In genomic region chr16:86195863-86196630, GRCh38 we compare ENCODE assay signal across 15 cellular contexts.
DNase-seq lines count a peak whose midpoint lies in the region; ATAC-seq, FAIRE-seq and TF ChIP-seq lines count a peak whose summit lies in the region.
"Had no signal": no experiment of that assay in that cellular context is flagged by ENCODE, and none has a peak within 500 bp of the region (broad histone marks: within the 10 kb centered on the region; RNA-seq: fewer than 3 reads in every experiment).

No MANE protein-coding gene starts in this region.

- H3K79me2 ChIP-seq in smooth muscle cell (ENCODE audit: low read depth): no peaks in the 10 kb centered on the region

- WGBS in esophagus muscularis mucosa: 49% methylated on average over 22 of the region's 22 CpGs
- WGBS in smooth muscle cell (ENCODE audit: low lambda C conversion rate): 7% methylated on average over 22 of the region's 22 CpGs
- WGBS in lower leg skin, 2 donors: 44 to 46% methylated on average over 22 of the region's 22 CpGs

- H3K4me1 ChIP-seq in Peyer's patch (peaks cover 0 to 8% (median 0%) of the 10 kb centered on the region in 4 donors), esophagus muscularis mucosa (peaks cover 0 to 40% (median 35%) of the 10 kb centered on the region in 4 donors), lower lobe of right lung (no peaks in the 10 kb centered on the region), smooth muscle cell (ENCODE audit: low read depth) (peaks cover 25% of the 10 kb centered on the region)

- no peaks in the 10 kb centered on the region for H3K4me1 Mint-ChIP-seq in activated T-cell treated with anti-CD3 and anti-CD28 coated beads, Interleukin-2, amount 50 U/mL, for 4 hours (ENCODE audit: low read depth)
- H3K4me1 Mint-ChIP-seq: activated naive CD4-positive, alpha-beta T cell treated with anti-CD3 and anti-CD28 coated beads, Interleukin-2, amount 50 U/mL, for 24 hours; naive B cell had no signal

- TF ChIP-seq EP300 in esophagus muscularis mucosa (IDR thresholded peaks at IDR 0.05): no peak

- H3K36me3 Mint-ChIP-seq in activated T-cell treated with anti-CD3 and anti-CD28 coated beads, Interleukin-2, amount 50 U/mL, for 4 hours (ENCODE audit: insufficient read depth): no peaks in the 10 kb centered on the region
- H3K36me3 Mint-ChIP-seq: activated naive CD4-positive, alpha-beta T cell treated with anti-CD3 and anti-CD28 coated beads, Interleukin-2, amount 50 U/mL, for 24 hours; naive B cell had no signal

- H3K9ac ChIP-seq in smooth muscle cell (ENCODE audit: low read depth): no peak overlapping the region

- no peaks in the 10 kb centered on the region for H3K36me3 ChIP-seq in Peyer's patch
- no peaks in the 10 kb centered on the region for H3K36me3 ChIP-seq in esophagus muscularis mucosa
- no peaks in the 10 kb centered on the region for H3K36me3 ChIP-seq in lower lobe of right lung
- H3K36me3 ChIP-seq in smooth muscle cell (ENCODE audit: low read depth): no peaks in the 10 kb centered on the region

- H3K4me3 ChIP-seq in Peyer's patch (peak overlapping the region in 1 of 4 donors; percentile 9), esophagus muscularis mucosa (peak overlapping the region; percentile 15 to 55 (median 28)), lower lobe of right lung (peak overlapping the region; percentile 19), smooth muscle cell (peak overlapping the region; percentile 6), lower leg skin (ENCODE audit: low read depth, poor library complexity, severe bottlenecking) (no peak overlapping the region)

- DNase-seq in Peyer's patch (no peak), esophagus muscularis mucosa (ENCODE audit: extremely low spot score) (no peak), lower lobe of right lung (no peak), smooth muscle cell (lab: John Stamatoyannopoulos, UW; ENCODE audit: unreplicated experiment) (no peak), lower leg skin (ENCODE audit: low spot score in 2 of 2) (no peak), GM12892 (ENCODE audit: insufficient read length) (no peak)
- no peak for DNase-seq in activated T-cell treated with anti-CD3 and anti-CD28 coated beads, Interleukin-2, amount 50 U/mL, for 4 hours
- no peak for DNase-seq in stimulated activated CD4-positive, alpha-beta T cell treated with anti-CD3 and anti-CD28 coated beads, Interleukin-2, amount 100 ng/mL, for 24 hours
- DNase-seq: effector CD8-positive, alpha-beta T cell; naive B cell; NCI-H1048; NCI-H2171 treated with DMSO at 0.1 percent for 48 hours; SIG-M5 had no signal

- intact Hi-C loops in esophagus muscularis mucosa (cut with DNase I): loop anchor here (5.0 to 10.0 kb wide), 2 partner anchors 109 to 316 kb away; partner anchors contain the start of gene FOXF1
- intact Hi-C loops in lower lobe of right lung (cut with DNase I): no loop called here
- intact Hi-C loops in lower leg skin (cut with DNase I; ENCODE audit: low total_unique reads): no loop called here

- H3K4me2 ChIP-seq in smooth muscle cell: peak overlapping the region; percentile 64

- peaks cover 15% of the 10 kb centered on the region for H3F3A ChIP-seq in smooth muscle cell (ENCODE audit: low read depth)

- H3K27me3 Mint-ChIP-seq in activated T-cell treated with anti-CD3 and anti-CD28 coated beads, Interleukin-2, amount 50 U/mL, for 4 hours (ENCODE audit: low read depth): peaks cover 68% of the 10 kb centered on the region

- TF ChIP-seq POLR2A in Peyer's patch (IDR thresholded peaks at IDR 0.05): no peak
- no peak for TF ChIP-seq POLR2A in esophagus muscularis mucosa (IDR thresholded peaks at IDR 0.05; ENCODE audit: low read depth)
- no peak for TF ChIP-seq POLR2A in lower leg skin (IDR thresholded peaks at IDR 0.05)
- TF ChIP-seq POLR2A in GM12892 (IDR thresholded peaks at IDR 0.05; ENCODE audit: low read depth, low read length): no peak

- peak overlapping the region; percentile 38 to 93 (median 74) for H3K27ac ChIP-seq in Peyer's patch
- peak overlapping the region; percentile 79 to 94 (median 90) for H3K27ac ChIP-seq in esophagus muscularis mucosa (replicated peaks in 1 of 4)
- H3K27ac ChIP-seq in lower lobe of right lung: peak overlapping the region; percentile 80
- H3K27ac ChIP-seq in smooth muscle cell (ENCODE audit: low read depth): peak overlapping the region; percentile 67

- H4K20me1 ChIP-seq in smooth muscle cell (ENCODE audit: low read depth): no peaks in the 10 kb centered on the region

- H3K4me3 Mint-ChIP-seq in activated T-cell treated with anti-CD3 and anti-CD28 coated beads, Interleukin-2, amount 50 U/mL, for 4 hours: no peak overlapping the region
- H3K4me3 Mint-ChIP-seq: activated naive CD4-positive, alpha-beta T cell treated with anti-CD3 and anti-CD28 coated beads, Interleukin-2, amount 50 U/mL, for 24 hours; naive B cell had no signal

- FAIRE-seq in GM12892 (lab: Jason Lieb, UNC): no peak
- FAIRE-seq: GM19239 had no signal

- no peak for ATAC-seq in lower lobe of right lung
- ATAC-seq in activated T-cell treated with anti-CD3 and anti-CD28 coated beads, Interleukin-2, amount 50 U/mL, for 4 hours: no peak

- H3K9me3 ChIP-seq in Peyer's patch: no peaks in the 10 kb centered on the region
- no peaks in the 10 kb centered on the region for H3K9me3 ChIP-seq in esophagus muscularis mucosa
- H3K9me3 ChIP-seq in lower lobe of right lung: no peaks in the 10 kb centered on the region
- no peaks in the 10 kb centered on the region for H3K9me3 ChIP-seq in smooth muscle cell (replicated peaks; ENCODE audit: low read depth)

- H3K9me3 Mint-ChIP-seq in activated T-cell treated with anti-CD3 and anti-CD28 coated beads, Interleukin-2, amount 50 U/mL, for 4 hours: no peaks in the 10 kb centered on the region
- H3K9me3 Mint-ChIP-seq: activated naive CD4-positive, alpha-beta T cell treated with anti-CD3 and anti-CD28 coated beads, Interleukin-2, amount 50 U/mL, for 24 hours; naive B cell had no signal

- H2AFZ ChIP-seq in smooth muscle cell (ENCODE audit: low read depth): no peak overlapping the region

- no peaks in the 10 kb centered on the region for H3K27me3 ChIP-seq in Peyer's patch
- H3K27me3 ChIP-seq in esophagus muscularis mucosa: peaks cover 0 to 22% (median 0%) of the 10 kb centered on the region in 4 donors
- peaks cover 71% of the 10 kb centered on the region for H3K27me3 ChIP-seq in lower lobe of right lung (ENCODE audit: low read depth)
- H3K27me3 ChIP-seq in smooth muscle cell (ENCODE audit: low read depth): no peaks in the 10 kb centered on the region

- TF ChIP-seq CTCF in Peyer's patch (IDR thresholded peaks at IDR 0.05) (no peak), esophagus muscularis mucosa (IDR thresholded peaks at IDR 0.05) (no peak), lower lobe of right lung (IDR thresholded peaks at IDR 0.05) (no peak), smooth muscle cell (IDR thresholded peaks at IDR 0.05; ENCODE audit: borderline replicate concordance, insufficient read depth, poor library complexity, severe bottlenecking) (no peak), lower leg skin (IDR thresholded peaks at IDR 0.05) (no peak)
